Comparison of ENCODE assay signal across 8 cellular contexts in genomic region chr5:79858097-79858723, GRCh38.
A peak's percentile ranks its signal among the peaks of the same experiment; 100 is the strongest.
DNase-seq lines count a peak whose midpoint lies in the region; ATAC-seq and TF ChIP-seq lines count a peak whose summit lies in the region.

No MANE protein-coding gene starts in this region.

- H3K9me3 ChIP-seq in PC-9 (ENCODE audit: insufficient read depth, low read depth) (no peaks in the 10 kb centered on the region), neural progenitor cell (ENCODE audit: low read depth) (no peaks in the 10 kb centered on the region), stomach (no peaks in the 10 kb centered on the region)

- no peaks in the 10 kb centered on the region for H3K9me2 ChIP-seq in PC-9 (ENCODE audit: insufficient read depth)

- DNase-seq in COLO668 (lab: John Stamatoyannopoulos, UW; ENCODE audit: unreplicated experiment) (peak; percentile 50), PC-9 (peak in 1 of 2 experiments; percentile 65), fibroblast of the aortic adventitia (ENCODE audit: low read depth) (peak; percentile 74), neural progenitor cell (ENCODE audit: low spot score) (peak; percentile 64), stomach (peak; percentile 81)
- peak; percentile 79 to 84 for DNase-seq in activated T-cell treated with anti-CD3 and anti-CD28 coated beads, Interleukin-2, amount 50 U/mL, for 72 hours

- no peak overlapping the region for H3K4me3 ChIP-seq in PC-9
- H3K4me3 ChIP-seq in fibroblast of the aortic adventitia (ENCODE audit: low read depth, low read length), result no peak overlapping the region
- H3K4me3 ChIP-seq in neural progenitor cell, result no peak overlapping the region
- H3K4me3 ChIP-seq in stomach, result no peak overlapping the region

- BruUV-seq in PC-9 (replicated peaks; lab: Mats Ljungman, UMichigan), result no TSS peak

- POLR2A ChIA-PET in PC-9 (lab: Charles Lee; ENCODE audit: unreplicated experiment), result interaction anchor here (0.5 kb wide), 1 partner anchor 741 kb away, joined by 5 read pairs; no protein-coding TSS in a partner anchor

- H3K27ac Mint-ChIP-seq in activated T-cell treated with anti-CD3 and anti-CD28 coated beads, Interleukin-2, amount 50 U/mL, for 72 hours, result no peak overlapping the region
- no peak overlapping the region for H3K27ac Mint-ChIP-seq in neural progenitor cell

- WGBS in stomach, 5 donors, result 27 to 33% (median 29%) methylated on average over 6 of the region's 6 CpGs

- H3K4me1 ChIP-seq in PC-9 (replicated peaks; ENCODE audit: insufficient read depth) (no peaks in the 10 kb centered on the region), neural progenitor cell (no peaks in the 10 kb centered on the region), stomach (peaks cover 0 to 5% (median 0%) of the 10 kb centered on the region in 4 donors)

- intact Hi-C loops in PC-9 (cut with micrococcal nuclease; ENCODE audit: unreplicated experiment) (loop anchor here (1.0 to 5.0 kb wide), 3 partner anchors 156 to 833 kb away; no protein-coding TSS in a partner anchor), stomach (cut with DNase I; ENCODE audit: low total_unique reads) (loop anchor here (5.0 kb wide), 1 partner anchor 306 kb away; no protein-coding TSS in a partner anchor)

- H3K79me2 ChIP-seq in PC-9 (ENCODE audit: low read depth) (no peaks in the 10 kb centered on the region), neural progenitor cell (ENCODE audit: low read depth) (no peaks in the 10 kb centered on the region)

- TF ChIP-seq EP300 in stomach (IDR thresholded peaks at IDR 0.05), result no peak

- no peak overlapping the region for H3K27ac ChIP-seq in PC-9
- H3K27ac ChIP-seq in neural progenitor cell, result no peak overlapping the region
- H3K27ac ChIP-seq in stomach, result no peak overlapping the region

- H3K27me3 Mint-ChIP-seq in activated T-cell treated with anti-CD3 and anti-CD28 coated beads, Interleukin-2, amount 50 U/mL, for 72 hours (ENCODE audit: low read depth), result peaks cover 5% of the 10 kb centered on the region
- H3K27me3 Mint-ChIP-seq in neural progenitor cell (ENCODE audit: insufficient read depth, low read depth), result peaks cover 2% of the 10 kb centered on the region

- H3K36me3 Mint-ChIP-seq in activated T-cell treated with anti-CD3 and anti-CD28 coated beads, Interleukin-2, amount 50 U/mL, for 72 hours (ENCODE audit: insufficient read depth in 2 of 2), result no peaks in the 10 kb centered on the region
- H3K36me3 Mint-ChIP-seq in neural progenitor cell, result no peaks in the 10 kb centered on the region

- TF ChIP-seq CTCF in PC-9 (conservative IDR thresholded peaks at IDR 0.05) (peak; percentile 96), fibroblast of the aortic adventitia (IDR thresholded peaks at IDR 0.05; ENCODE audit: insufficient read depth, low read length) (peak; percentile 97), neural progenitor cell (IDR thresholded peaks at IDR 0.05) (peak; percentile 99), stomach (IDR thresholded peaks at IDR 0.05) (peak in 5 of 7 experiments; percentile 87 to 95 (median 90))

- no peak overlapping the region for H3K9ac ChIP-seq in neural progenitor cell

- H3K4me1 Mint-ChIP-seq in activated T-cell treated with anti-CD3 and anti-CD28 coated beads, Interleukin-2, amount 50 U/mL, for 72 hours (ENCODE audit: low read depth), result peaks cover 10% of the 10 kb centered on the region
- H3K4me1 Mint-ChIP-seq in neural progenitor cell, result no peaks in the 10 kb centered on the region

- H3K27me3 ChIP-seq in PC-9 (ENCODE audit: insufficient read depth, low read depth), result no peaks in the 10 kb centered on the region
- no peaks in the 10 kb centered on the region for H3K27me3 ChIP-seq in neural progenitor cell
- H3K27me3 ChIP-seq in stomach, result no peaks in the 10 kb centered on the region

- H3F3A ChIP-seq in PC-9 (ENCODE audit: insufficient read depth, low read depth) (no peaks in the 10 kb centered on the region; the same call in 1 of the 2 replicates), neural progenitor cell (ENCODE audit: low read depth) (no peaks in the 10 kb centered on the region)

- ATAC-seq in HG02588 (IDR thresholded peaks at IDR 0.05; ENCODE audit: unreplicated experiment), result peak; percentile 58
- peak; percentile 19 to 28 for ATAC-seq in activated T-cell treated with anti-CD3 and anti-CD28 coated beads, Interleukin-2, amount 50 U/mL, for 72 hours (replicated peaks in 1 of 2)
- ATAC-seq in GM18502 (IDR thresholded peaks at IDR 0.05; ENCODE audit: poor library complexity, unreplicated experiment), result no peak

- H3K36me3 ChIP-seq in PC-9 (ENCODE audit: low read depth), result no peaks in the 10 kb centered on the region
- H3K36me3 ChIP-seq in neural progenitor cell, result no peaks in the 10 kb centered on the region
- no peaks in the 10 kb centered on the region for H3K36me3 ChIP-seq in stomach

- no peak overlapping the region for H3K4me3 Mint-ChIP-seq in activated T-cell treated with anti-CD3 and anti-CD28 coated beads, Interleukin-2, amount 50 U/mL, for 72 hours
- H3K4me3 Mint-ChIP-seq in neural progenitor cell, result no peak overlapping the region

- no peak for TF ChIP-seq POLR2A in stomach (IDR thresholded peaks at IDR 0.05)

- H3K4me2 ChIP-seq in PC-9, result no peak overlapping the region
- no peak overlapping the region for H3K4me2 ChIP-seq in neural progenitor cell

- H2AFZ ChIP-seq in PC-9 (no peak overlapping the region), neural progenitor cell (replicated peaks) (no peak overlapping the region)

- H3K9me3 Mint-ChIP-seq in activated T-cell treated with anti-CD3 and anti-CD28 coated beads, Interleukin-2, amount 50 U/mL, for 72 hours, result no peaks in the 10 kb centered on the region
- no peaks in the 10 kb centered on the region for H3K9me3 Mint-ChIP-seq in neural progenitor cell

- H4K20me1 ChIP-seq in PC-9 (ENCODE audit: insufficient read depth) (no peaks in the 10 kb centered on the region), neural progenitor cell (ENCODE audit: low read depth) (no peaks in the 10 kb centered on the region)

- CTCF ChIA-PET in PC-9 (lab: Charles Lee), result interaction anchor here (0.5 kb wide), 1 partner anchor 225 kb away, joined by 4 read pairs; no protein-coding TSS in a partner anchor
